Comparison of ENCODE assay signal across 1 cellular context in the genomic region with DNA sequence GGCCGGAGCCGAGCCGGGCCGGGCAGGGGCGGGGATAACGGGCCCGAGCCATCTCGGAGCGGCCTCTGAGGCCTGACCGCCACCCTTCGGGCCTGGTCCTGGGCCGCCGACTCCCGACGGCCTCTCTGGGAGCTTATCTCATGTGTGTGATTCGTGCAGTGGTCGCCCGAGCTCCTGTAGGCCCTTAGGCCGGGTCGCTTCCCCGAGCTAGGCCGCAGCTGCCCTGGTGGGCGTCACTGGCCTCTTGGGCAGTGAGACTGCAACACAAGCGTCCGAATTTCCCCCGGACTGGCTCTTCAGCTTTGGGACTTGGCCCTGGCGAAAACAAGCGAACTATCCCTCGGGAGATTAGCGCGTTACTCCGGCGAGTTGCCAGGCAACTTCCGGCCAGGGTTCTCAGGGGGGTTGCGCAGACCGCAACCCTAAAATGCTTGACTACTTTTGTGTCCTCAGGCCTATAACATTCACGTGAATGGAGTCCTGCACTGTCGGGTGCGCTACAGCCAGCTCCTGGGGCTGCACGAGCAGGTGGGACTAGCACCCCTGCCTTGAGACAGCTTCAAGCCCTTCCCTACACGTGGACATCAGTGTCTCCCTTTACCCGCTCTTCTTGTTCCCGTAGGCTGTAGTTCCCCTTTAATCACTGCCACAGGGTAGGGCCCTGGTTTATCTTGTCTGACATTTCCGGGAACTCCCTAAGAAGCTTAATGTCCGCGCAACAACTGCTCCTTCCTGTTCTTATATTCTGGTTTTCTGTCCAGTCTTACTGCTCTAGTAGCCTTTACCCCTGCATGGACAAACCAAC.
TF ChIP-seq lines count a peak whose summit lies in the region.

No MANE protein-coding gene starts in this region.

TF ChIP-seq in HepG2, 621 proteins besides CTCF, POLR2A, EP300 and RAD21 (continued from another document and continues in another):
- TF ChIP-seq, protein P1, sequence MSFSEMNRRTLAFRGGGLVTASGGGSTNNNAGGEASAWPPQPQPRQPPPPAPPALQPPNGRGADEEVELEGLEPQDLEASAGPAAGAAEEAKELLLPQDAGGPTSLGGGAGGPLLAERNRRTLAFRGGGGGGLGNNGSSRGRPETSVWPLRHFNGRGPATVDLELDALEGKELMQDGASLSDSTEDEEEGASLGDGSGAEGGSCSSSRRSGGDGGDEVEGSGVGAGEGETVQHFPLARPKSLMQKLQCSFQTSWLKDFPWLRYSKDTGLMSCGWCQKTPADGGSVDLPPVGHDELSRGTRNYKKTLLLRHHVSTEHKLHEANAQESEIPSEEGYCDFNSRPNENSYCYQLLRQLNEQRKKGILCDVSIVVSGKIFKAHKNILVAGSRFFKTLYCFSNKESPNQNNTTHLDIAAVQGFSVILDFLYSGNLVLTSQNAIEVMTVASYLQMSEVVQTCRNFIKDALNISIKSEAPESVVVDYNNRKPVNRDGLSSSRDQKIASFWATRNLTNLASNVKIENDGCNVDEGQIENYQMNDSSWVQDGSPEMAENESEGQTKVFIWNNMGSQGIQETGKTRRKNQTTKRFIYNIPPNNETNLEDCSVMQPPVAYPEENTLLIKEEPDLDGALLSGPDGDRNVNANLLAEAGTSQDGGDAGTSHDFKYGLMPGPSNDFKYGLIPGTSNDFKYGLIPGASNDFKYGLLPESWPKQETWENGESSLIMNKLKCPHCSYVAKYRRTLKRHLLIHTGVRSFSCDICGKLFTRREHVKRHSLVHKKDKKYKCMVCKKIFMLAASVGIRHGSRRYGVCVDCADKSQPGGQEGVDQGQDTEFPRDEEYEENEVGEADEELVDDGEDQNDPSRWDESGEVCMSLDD (CRISPR knock-in tag; IDR thresholded peaks at IDR 0.05; ENCODE audit: borderline replicate concordance), result no peak; the same call in 1 of the 2 replicates
- no peak for TF ChIP-seq ADNP (CRISPR knock-in tag; IDR thresholded peaks at IDR 0.05)
- TF ChIP-seq TEAD3 (CRISPR knock-in tag; optimal IDR thresholded peaks at IDR 0.05; ENCODE audit: borderline replicate concordance), result no peak
- no peak for TF ChIP-seq PHF21A (CRISPR knock-in tag; IDR thresholded peaks at IDR 0.05)
- TF ChIP-seq, protein P2, sequence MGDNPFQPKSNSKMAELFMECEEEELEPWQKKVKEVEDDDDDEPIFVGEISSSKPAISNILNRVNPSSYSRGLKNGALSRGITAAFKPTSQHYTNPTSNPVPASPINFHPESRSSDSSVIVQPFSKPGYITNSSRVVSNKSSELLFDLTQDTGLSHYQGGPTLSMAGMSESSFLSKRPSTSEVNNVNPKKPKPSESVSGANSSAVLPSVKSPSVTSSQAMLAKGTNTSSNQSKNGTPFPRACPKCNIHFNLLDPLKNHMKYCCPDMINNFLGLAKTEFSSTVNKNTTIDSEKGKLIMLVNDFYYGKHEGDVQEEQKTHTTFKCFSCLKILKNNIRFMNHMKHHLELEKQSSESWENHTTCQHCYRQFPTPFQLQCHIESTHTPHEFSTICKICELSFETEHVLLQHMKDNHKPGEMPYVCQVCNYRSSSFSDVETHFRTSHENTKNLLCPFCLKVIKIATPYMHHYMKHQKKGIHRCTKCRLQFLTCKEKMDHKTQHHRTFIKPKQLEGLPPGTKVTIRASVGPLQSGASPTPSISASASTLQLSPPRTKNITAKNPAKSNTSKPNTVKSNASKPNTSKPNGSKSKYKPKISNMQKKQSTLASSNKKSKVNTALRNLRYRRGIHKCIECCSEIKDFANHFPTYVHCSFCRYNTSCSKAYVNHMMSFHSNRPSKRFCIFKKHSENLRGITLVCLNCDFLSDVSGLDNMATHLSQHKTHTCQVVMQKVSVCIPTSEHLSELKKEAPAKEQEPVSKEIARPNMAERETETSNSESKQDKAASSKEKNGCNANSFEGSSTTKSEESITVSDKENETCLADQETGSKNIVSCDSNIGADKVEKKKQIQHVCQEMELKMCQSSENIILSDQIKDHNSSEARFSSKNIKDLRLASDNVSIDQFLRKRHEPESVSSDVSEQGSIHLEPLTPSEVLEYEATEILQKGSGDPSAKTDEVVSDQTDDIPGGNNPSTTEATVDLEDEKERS (CRISPR knock-in tag; IDR thresholded peaks at IDR 0.05), result no peak
- TF ChIP-seq SMYD3 (CRISPR knock-in tag; IDR thresholded peaks at IDR 0.05), result no peak
- TF ChIP-seq, protein P3, sequence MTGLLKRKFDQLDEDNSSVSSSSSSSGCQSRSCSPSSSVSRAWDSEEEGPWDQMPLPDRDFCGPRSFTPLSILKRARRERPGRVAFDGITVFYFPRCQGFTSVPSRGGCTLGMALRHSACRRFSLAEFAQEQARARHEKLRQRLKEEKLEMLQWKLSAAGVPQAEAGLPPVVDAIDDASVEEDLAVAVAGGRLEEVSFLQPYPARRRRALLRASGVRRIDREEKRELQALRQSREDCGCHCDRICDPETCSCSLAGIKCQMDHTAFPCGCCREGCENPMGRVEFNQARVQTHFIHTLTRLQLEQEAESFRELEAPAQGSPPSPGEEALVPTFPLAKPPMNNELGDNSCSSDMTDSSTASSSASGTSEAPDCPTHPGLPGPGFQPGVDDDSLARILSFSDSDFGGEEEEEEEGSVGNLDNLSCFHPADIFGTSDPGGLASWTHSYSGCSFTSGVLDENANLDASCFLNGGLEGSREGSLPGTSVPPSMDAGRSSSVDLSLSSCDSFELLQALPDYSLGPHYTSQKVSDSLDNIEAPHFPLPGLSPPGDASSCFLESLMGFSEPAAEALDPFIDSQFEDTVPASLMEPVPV (CRISPR knock-in tag; IDR thresholded peaks at IDR 0.05), result peak; percentile 18; the same call in 1 of the 2 replicates
- peak; percentile 80; the same call in 1 of the 2 replicates for TF ChIP-seq ZNF251 (CRISPR knock-in tag; IDR thresholded peaks at IDR 0.05)
- TF ChIP-seq ZFP36L2 (CRISPR knock-in tag; IDR thresholded peaks at IDR 0.05), result no peak
- TF ChIP-seq, protein P4, sequence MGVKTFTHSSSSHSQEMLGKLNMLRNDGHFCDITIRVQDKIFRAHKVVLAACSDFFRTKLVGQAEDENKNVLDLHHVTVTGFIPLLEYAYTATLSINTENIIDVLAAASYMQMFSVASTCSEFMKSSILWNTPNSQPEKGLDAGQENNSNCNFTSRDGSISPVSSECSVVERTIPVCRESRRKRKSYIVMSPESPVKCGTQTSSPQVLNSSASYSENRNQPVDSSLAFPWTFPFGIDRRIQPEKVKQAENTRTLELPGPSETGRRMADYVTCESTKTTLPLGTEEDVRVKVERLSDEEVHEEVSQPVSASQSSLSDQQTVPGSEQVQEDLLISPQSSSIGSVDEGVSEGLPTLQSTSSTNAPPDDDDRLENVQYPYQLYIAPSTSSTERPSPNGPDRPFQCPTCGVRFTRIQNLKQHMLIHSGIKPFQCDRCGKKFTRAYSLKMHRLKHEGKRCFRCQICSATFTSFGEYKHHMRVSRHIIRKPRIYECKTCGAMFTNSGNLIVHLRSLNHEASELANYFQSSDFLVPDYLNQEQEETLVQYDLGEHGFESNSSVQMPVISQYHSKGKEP (CRISPR knock-in tag; IDR thresholded peaks at IDR 0.05), result no peak
- TF ChIP-seq ZKSCAN5 (CRISPR knock-in tag; IDR thresholded peaks at IDR 0.05), result no peak
- TF ChIP-seq ZSCAN30 (CRISPR knock-in tag; IDR thresholded peaks at IDR 0.05), result no peak
- TF ChIP-seq NFIC (IDR thresholded peaks at IDR 0.05; ENCODE audit: low read length), result no peak
- peak; percentile 4; the same call in 1 of the 2 replicates for TF ChIP-seq ZNF773 (CRISPR knock-in tag; IDR thresholded peaks at IDR 0.05; ENCODE audit: borderline replicate concordance)
- TF ChIP-seq ZNF121 (CRISPR knock-in tag; IDR thresholded peaks at IDR 0.05), result no peak
- TF ChIP-seq POLR2AphosphoS2 (IDR thresholded peaks at IDR 0.05; ENCODE audit: low read depth, low read length), result no peak
- TF ChIP-seq GLI4 (CRISPR knock-in tag; IDR thresholded peaks at IDR 0.05; ENCODE audit: borderline replicate concordance), result peak; percentile 91; the same call in 1 of the 2 replicates
- TF ChIP-seq, protein P5, sequence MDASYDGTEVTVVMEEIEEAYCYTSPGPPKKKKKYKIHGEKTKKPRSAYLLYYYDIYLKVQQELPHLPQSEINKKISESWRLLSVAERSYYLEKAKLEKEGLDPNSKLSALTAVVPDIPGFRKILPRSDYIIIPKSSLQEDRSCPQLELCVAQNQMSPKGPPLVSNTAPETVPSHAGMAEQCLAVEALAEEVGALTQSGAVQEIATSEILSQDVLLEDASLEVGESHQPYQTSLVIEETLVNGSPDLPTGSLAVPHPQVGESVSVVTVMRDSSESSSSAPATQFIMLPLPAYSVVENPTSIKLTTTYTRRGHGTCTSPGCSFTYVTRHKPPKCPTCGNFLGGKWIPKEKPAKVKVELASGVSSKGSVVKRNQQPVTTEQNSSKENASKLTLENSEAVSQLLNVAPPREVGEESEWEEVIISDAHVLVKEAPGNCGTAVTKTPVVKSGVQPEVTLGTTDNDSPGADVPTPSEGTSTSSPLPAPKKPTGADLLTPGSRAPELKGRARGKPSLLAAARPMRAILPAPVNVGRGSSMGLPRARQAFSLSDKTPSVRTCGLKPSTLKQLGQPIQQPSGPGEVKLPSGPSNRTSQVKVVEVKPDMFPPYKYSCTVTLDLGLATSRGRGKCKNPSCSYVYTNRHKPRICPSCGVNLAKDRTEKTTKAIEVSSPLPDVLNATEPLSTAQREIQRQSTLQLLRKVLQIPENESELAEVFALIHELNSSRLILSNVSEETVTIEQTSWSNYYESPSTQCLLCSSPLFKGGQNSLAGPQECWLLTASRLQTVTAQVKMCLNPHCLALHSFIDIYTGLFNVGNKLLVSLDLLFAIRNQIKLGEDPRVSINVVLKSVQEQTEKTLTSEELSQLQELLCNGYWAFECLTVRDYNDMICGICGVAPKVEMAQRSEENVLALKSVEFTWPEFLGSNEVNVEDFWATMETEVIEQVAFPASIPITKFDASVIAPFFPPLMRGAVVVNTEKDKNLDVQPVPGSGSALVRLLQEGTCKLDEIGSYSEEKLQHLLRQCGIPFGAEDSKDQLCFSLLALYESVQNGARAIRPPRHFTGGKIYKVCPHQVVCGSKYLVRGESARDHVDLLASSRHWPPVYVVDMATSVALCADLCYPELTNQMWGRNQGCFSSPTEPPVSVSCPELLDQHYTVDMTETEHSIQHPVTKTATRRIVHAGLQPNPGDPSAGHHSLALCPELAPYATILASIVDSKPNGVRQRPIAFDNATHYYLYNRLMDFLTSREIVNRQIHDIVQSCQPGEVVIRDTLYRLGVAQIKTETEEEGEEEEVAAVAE (CRISPR knock-in tag; IDR thresholded peaks at IDR 0.05; ENCODE audit: borderline replicate concordance), result no peak
- TF ChIP-seq MIXL1 (CRISPR knock-in tag; IDR thresholded peaks at IDR 0.05), result no peak
- TF ChIP-seq HCFC1 (IDR thresholded peaks at IDR 0.05; ENCODE audit: low read depth, low read length), result no peak
- no peak; the same call in 1 of the 2 replicates for TF ChIP-seq MEIS2 (CRISPR knock-in tag; IDR thresholded peaks at IDR 0.05)
- peak; percentile 33; the same call in 1 of the 2 replicates for TF ChIP-seq ZNF772 (CRISPR knock-in tag; IDR thresholded peaks at IDR 0.05)
- TF ChIP-seq ZNF7 (CRISPR knock-in tag; IDR thresholded peaks at IDR 0.05), result no peak
- TF ChIP-seq ZNF552 (CRISPR knock-in tag; IDR thresholded peaks at IDR 0.05; ENCODE audit: borderline replicate concordance), result peak; percentile 27; the same call in 1 of the 2 replicates
- no peak for TF ChIP-seq ZMYM2 (CRISPR knock-in tag; IDR thresholded peaks at IDR 0.05)
- no peak for TF ChIP-seq CHCHD3 (CRISPR knock-in tag; IDR thresholded peaks at IDR 0.05)
- no peak; the same call in 1 of the 2 replicates for TF ChIP-seq ZNF543 (CRISPR knock-in tag; IDR thresholded peaks at IDR 0.05)
- TF ChIP-seq, protein P6, sequence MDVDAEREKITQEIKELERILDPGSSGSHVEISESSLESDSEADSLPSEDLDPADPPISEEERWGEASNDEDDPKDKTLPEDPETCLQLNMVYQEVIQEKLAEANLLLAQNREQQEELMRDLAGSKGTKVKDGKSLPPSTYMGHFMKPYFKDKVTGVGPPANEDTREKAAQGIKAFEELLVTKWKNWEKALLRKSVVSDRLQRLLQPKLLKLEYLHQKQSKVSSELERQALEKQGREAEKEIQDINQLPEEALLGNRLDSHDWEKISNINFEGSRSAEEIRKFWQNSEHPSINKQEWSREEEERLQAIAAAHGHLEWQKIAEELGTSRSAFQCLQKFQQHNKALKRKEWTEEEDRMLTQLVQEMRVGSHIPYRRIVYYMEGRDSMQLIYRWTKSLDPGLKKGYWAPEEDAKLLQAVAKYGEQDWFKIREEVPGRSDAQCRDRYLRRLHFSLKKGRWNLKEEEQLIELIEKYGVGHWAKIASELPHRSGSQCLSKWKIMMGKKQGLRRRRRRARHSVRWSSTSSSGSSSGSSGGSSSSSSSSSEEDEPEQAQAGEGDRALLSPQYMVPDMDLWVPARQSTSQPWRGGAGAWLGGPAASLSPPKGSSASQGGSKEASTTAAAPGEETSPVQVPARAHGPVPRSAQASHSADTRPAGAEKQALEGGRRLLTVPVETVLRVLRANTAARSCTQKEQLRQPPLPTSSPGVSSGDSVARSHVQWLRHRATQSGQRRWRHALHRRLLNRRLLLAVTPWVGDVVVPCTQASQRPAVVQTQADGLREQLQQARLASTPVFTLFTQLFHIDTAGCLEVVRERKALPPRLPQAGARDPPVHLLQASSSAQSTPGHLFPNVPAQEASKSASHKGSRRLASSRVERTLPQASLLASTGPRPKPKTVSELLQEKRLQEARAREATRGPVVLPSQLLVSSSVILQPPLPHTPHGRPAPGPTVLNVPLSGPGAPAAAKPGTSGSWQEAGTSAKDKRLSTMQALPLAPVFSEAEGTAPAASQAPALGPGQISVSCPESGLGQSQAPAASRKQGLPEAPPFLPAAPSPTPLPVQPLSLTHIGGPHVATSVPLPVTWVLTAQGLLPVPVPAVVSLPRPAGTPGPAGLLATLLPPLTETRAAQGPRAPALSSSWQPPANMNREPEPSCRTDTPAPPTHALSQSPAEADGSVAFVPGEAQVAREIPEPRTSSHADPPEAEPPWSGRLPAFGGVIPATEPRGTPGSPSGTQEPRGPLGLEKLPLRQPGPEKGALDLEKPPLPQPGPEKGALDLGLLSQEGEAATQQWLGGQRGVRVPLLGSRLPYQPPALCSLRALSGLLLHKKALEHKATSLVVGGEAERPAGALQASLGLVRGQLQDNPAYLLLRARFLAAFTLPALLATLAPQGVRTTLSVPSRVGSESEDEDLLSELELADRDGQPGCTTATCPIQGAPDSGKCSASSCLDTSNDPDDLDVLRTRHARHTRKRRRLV (CRISPR knock-in tag; IDR thresholded peaks at IDR 0.05), result 0 out of 2 replicates have a peak, but pooled peaks have one; percentile 7
- no peak for TF ChIP-seq ZFP41 (CRISPR knock-in tag; IDR thresholded peaks at IDR 0.05; ENCODE audit: borderline replicate concordance)
- TF ChIP-seq, protein P7, sequence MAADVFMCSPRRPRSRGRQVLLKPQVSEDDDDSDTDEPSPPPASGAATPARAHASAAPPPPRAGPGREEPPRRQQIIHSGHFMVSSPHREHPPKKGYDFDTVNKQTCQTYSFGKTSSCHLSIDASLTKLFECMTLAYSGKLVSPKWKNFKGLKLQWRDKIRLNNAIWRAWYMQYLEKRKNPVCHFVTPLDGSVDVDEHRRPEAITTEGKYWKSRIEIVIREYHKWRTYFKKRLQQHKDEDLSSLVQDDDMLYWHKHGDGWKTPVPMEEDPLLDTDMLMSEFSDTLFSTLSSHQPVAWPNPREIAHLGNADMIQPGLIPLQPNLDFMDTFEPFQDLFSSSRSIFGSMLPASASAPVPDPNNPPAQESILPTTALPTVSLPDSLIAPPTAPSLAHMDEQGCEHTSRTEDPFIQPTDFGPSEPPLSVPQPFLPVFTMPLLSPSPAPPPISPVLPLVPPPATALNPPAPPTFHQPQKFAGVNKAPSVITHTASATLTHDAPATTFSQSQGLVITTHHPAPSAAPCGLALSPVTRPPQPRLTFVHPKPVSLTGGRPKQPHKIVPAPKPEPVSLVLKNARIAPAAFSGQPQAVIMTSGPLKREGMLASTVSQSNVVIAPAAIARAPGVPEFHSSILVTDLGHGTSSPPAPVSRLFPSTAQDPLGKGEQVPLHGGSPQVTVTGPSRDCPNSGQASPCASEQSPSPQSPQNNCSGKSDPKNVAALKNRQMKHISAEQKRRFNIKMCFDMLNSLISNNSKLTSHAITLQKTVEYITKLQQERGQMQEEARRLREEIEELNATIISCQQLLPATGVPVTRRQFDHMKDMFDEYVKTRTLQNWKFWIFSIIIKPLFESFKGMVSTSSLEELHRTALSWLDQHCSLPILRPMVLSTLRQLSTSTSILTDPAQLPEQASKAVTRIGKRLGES (CRISPR knock-in tag; IDR thresholded peaks at IDR 0.05; ENCODE audit: borderline replicate concordance), result no peak
- no peak; the same call in 1 of the 2 replicates for TF ChIP-seq TAF1 (CRISPR knock-in tag; IDR thresholded peaks at IDR 0.05)
- no peak; the same call in 1 of the 2 replicates for TF ChIP-seq NFATC3 (CRISPR knock-in tag; IDR thresholded peaks at IDR 0.05)
